Comparison of ENCODE assay signal across 13 cellular contexts in genomic region chr5:173907686-173908371, GRCh38. TPM values are rescaled to one million over a fixed set of nuclear protein-coding genes. Genes with fewer than 3 reads are reported as not detected.
A peak's percentile ranks its signal among the peaks of the same experiment; 100 is the strongest.
DNase-seq lines count a peak whose midpoint lies in the region; ATAC-seq and TF ChIP-seq lines count a peak whose summit lies in the region.
"Had no signal": no experiment of that assay in that cellular context is flagged by ENCODE, and none has a peak within 500 bp of the region (broad histone marks: within the 10 kb centered on the region; RNA-seq: fewer than 3 reads in every experiment).

No MANE protein-coding gene starts in this region.

- H3K27ac ChIP-seq in mammary epithelial cell (ENCODE audit: insufficient read depth, low read depth, low read length) (no peak overlapping the region), transverse colon (peak overlapping the region; percentile 5 to 56 (median 40))

- BruUV-seq in MCF 10A (replicated peaks; lab: Mats Ljungman, UMichigan) (no TSS peak), mammary epithelial cell (replicated peaks; lab: Mats Ljungman, UMichigan) (no TSS peak)

- H3K27me3 Mint-ChIP-seq in MCF 10A (ENCODE audit: insufficient read depth, unreplicated experiment) (no peaks in the 10 kb centered on the region), brain (no peaks in the 10 kb centered on the region)

- H3K9ac ChIP-seq in mammary epithelial cell (ENCODE audit: insufficient read depth, low read length): no peak overlapping the region

- no peak overlapping the region for H3K4me2 ChIP-seq in mammary epithelial cell (ENCODE audit: insufficient read depth, low read depth, low read length)

- no peaks in the 10 kb centered on the region for H4K20me1 ChIP-seq in mammary epithelial cell (ENCODE audit: insufficient read depth, low read length)

- ATAC-seq in left lobe of liver: peak; percentile 42

- no peaks in the 10 kb centered on the region for H3K36me3 ChIP-seq in mammary epithelial cell (ENCODE audit: insufficient read depth, low read length)
- peaks cover 0 to 7% (median 0%) of the 10 kb centered on the region in 4 donors for H3K36me3 ChIP-seq in transverse colon
- H3K36me3 ChIP-seq: uterus had no signal

- H3K36me3 Mint-ChIP-seq in MCF 10A (ENCODE audit: insufficient read depth, unreplicated experiment) (peaks cover 48% of the 10 kb centered on the region), brain (peaks cover 40% of the 10 kb centered on the region)

- dilution Hi-C loops in mammary epithelial cell (cut with HindIII; ENCODE audit: low sequenced_read_pairs): no loop called here

- H3K9me3 ChIP-seq in mammary epithelial cell (replicated peaks; ENCODE audit: insufficient read depth, low read length) (no peaks in the 10 kb centered on the region), transverse colon (no peaks in the 10 kb centered on the region)
- H3K9me3 ChIP-seq: uterus had no signal

- TF ChIP-seq EP300 in transverse colon (IDR thresholded peaks at IDR 0.05; ENCODE audit: low read depth): no peak

- whole genome bisulfite sequencing in mammary epithelial cell (ENCODE audit: low coverage, missing lambda C conversion rate): 37% methylated on average over 3 of the region's 3 CpGs
- WGBS in transverse colon (ENCODE audit: low coverage in 1 of 2), 2 donors: 53 to 67% methylated on average over 1 to 3 of the region's 3 CpGs

- H3K9me3 Mint-ChIP-seq in MCF 10A (ENCODE audit: unreplicated experiment) (no peaks in the 10 kb centered on the region), brain (no peaks in the 10 kb centered on the region)
- H3K9me3 Mint-ChIP-seq: nephron had no signal

- H3K27me3 ChIP-seq in mammary epithelial cell (ENCODE audit: insufficient read depth, low read length): no peaks in the 10 kb centered on the region
- H3K27me3 ChIP-seq in transverse colon: no peaks in the 10 kb centered on the region
- H3K27me3 ChIP-seq: uterus had no signal

- TF ChIP-seq CTCF in MCF 10A (IDR thresholded peaks at IDR 0.05; ENCODE audit: unreplicated experiment) (no peak), mammary epithelial cell (conservative IDR thresholded peaks at IDR 0.05 in 1 of 2, IDR thresholded peaks at IDR 0.05 in 1 of 2; ENCODE audit: extremely low read depth in 1 of 2, insufficient read depth in 1 of 2, low read depth in 1 of 2, low read length in 2 of 2) (no peak), brain (conservative IDR thresholded peaks at IDR 0.05) (no peak), transverse colon (IDR thresholded peaks at IDR 0.05) (no peak)

- H3K79me2 ChIP-seq in mammary epithelial cell (ENCODE audit: insufficient read depth, low read length): peaks cover 20% of the 10 kb centered on the region

- no peak overlapping the region for H3K4me3 ChIP-seq in mammary epithelial cell (replicated peaks in 1 of 3; ENCODE audit: insufficient read depth in 1 of 3, low read depth in 2 of 3, low read length in 3 of 3)
- H3K4me3 ChIP-seq in transverse colon: no peak overlapping the region
- H3K4me3 ChIP-seq: uterus had no signal

- DNase-seq in MCF 10A (ENCODE audit: unreplicated experiment): no peak
- DNase-seq in mammary epithelial cell: no peak
- DNase-seq in left lobe of liver (ENCODE audit: low spot score): no peak
- DNase-seq in transverse colon: no peak
- no peak for DNase-seq in GOT3 (lab: John Stamatoyannopoulos, UW)
- DNase-seq in LoVo (ENCODE audit: low spot score): no peak
- no peak for DNase-seq in occipital lobe (lab: John Stamatoyannopoulos, UW)
- DNase-seq: activated CD8-positive, alpha-beta memory T cell treated with anti-CD3 and anti-CD28 coated beads, Interleukin-2, amount 50 U/mL, for 4 hours; NCI-H2171 treated with DMSO at 0.1 percent for 48 hours; stimulated activated CD4-positive, alpha-beta T cell treated with anti-CD3 and anti-CD28 coated beads, Interleukin-4, amount 100 ng/mL, for 24 hours; uterus had no signal

- H3K27ac Mint-ChIP-seq in MCF 10A (ENCODE audit: low read depth, unreplicated experiment) (peak overlapping the region; percentile 11), brain (peak overlapping the region in 4 of 5 experiments; percentile 19 to 82 (median 76))

- H3K4me1 Mint-ChIP-seq in MCF 10A (ENCODE audit: insufficient read depth, unreplicated experiment) (peaks cover 28% of the 10 kb centered on the region), brain (peaks cover 71% of the 10 kb centered on the region)

- H3K4me3 Mint-ChIP-seq in MCF 10A (ENCODE audit: unreplicated experiment) (no peak overlapping the region), brain (peak overlapping the region in 4 of 5 experiments; percentile 46 to 74 (median 70))
- H3K4me3 Mint-ChIP-seq: nephron had no signal

- no peak overlapping the region for H2AFZ ChIP-seq in mammary epithelial cell (ENCODE audit: low read depth, low read length)

- H3K4me1 ChIP-seq in mammary epithelial cell (ENCODE audit: insufficient read depth, low read length) (no peaks in the 10 kb centered on the region), transverse colon (peaks cover 4 to 43% (median 10%) of the 10 kb centered on the region in 4 donors)
- H3K4me1 ChIP-seq: uterus had no signal

- in situ Hi-C loops in mammary epithelial cell (cut with MboI; ENCODE audit: low sequenced_read_pairs in 2 of 2) (no loop called here), transverse colon (cut with MboI; ENCODE audit: low pct_ligation_motif_present in 1 of 4, low pct_unique_long_range_greater_than_20kb in 1 of 4, low sequenced_read_pairs in 3 of 4) (no loop called here)

- intact Hi-C loops in MCF 10A (cut with micrococcal nuclease) (no loop called here), mammary epithelial cell (cut with micrococcal nuclease) (no loop called here), transverse colon (cut with DNase I; ENCODE audit: low total_unique reads) (no loop called here)

- no peak for TF ChIP-seq POLR2A in transverse colon (IDR thresholded peaks at IDR 0.05)

- POLR2A ChIA-PET in MCF 10A (lab: Yijun Ruan, JAX): interaction anchor here (1.6 to 2.6 kb wide), 4 partner anchors 10 to 20 kb away, joined by 5 to 20 read pairs (median 10); partner anchors contain the start of gene CPEB4

- CTCF ChIA-PET in MCF 10A (lab: Yijun Ruan, JAX) (interaction anchor here (0.6 kb wide), 1 partner anchor 1193 kb away, joined by 3 read pairs; no protein-coding TSS in a partner anchor), mammary epithelial cell (lab: Charles Lee; ENCODE audit: low non-redundant PET) (no interaction called here)

RNA-seq across cellular contexts. Expression of gene CPEB4, which starts 19.7 kb away (rescaled TPM):
- total RNA-seq in MCF 10A (2022): 86.7 and 99.0 TPM in 2 replicates
- total RNA-seq in mammary epithelial cell: 10 to 100 TPM; 29.1 to 44.5 TPM
- 12.0 TPM for polyA plus RNA-seq in mammary epithelial cell
- polyA minus RNA-seq in mammary epithelial cell: 9.6 TPM
- 9.2 TPM for polyA plus RNA-seq in brain (ENCODE audit: insufficient read depth, low read depth, low replicate concordance)
- total RNA-seq in left lobe of liver: 28.2 TPM
- total RNA-seq in transverse colon: 10 to 100 TPM; 23.6 to 67.7 (median 36.5) TPM
- total RNA-seq in occipital lobe: 87.3 TPM
